ENCODE assay signal across 1 cellular context in the genomic region with DNA sequence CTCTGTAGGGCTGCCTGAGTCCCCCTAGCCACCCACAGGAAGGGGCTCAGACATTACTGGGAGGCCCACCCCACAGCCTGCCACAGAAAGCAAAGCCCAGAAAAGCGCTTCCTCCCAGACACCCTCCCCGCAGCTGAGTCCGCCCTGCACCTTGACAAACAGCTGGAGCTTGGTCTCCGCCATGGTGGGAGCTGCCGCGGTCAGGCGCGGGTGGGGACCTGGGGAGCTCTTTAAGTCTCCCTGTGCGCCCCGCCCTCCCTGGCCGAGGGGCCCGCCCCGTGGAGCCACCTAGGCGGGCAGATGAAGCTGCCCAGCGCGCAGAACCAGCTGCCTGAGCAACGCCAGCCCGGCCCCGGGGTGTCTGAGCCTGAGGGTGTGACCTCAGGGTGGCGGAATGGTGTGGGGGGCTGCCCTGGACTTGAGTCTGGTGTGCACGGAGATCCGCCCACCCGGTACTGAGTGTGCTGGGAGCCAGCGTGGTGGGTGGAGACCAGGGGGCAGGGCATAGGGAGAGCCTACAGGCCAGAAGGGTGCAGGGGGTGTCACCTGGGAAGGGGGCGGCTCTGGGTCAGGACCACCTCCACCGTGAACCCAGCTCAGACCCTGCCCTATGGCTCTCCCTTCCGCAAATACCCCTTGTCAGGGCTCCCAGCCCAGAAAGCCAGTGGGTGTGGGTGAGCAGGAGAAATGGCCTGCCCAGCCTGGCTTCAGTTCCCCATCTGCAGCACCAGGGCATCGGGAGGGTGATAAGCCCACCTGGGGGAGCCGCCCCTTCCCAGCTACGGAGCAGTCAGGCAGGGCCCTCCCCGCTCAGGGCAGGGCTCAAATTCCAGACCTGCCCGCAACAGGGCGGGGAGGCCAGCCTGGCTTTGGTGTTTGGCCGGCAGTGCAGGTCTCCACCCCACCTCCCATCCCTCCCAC.
TF ChIP-seq lines count a peak whose summit lies in the region.

A gene with protein sequence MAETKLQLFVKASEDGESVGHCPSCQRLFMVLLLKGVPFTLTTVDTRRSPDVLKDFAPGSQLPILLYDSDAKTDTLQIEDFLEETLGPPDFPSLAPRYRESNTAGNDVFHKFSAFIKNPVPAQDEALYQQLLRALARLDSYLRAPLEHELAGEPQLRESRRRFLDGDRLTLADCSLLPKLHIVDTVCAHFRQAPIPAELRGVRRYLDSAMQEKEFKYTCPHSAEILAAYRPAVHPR (minus strand): TSS at position 208 of the 921 bp plus-strand sequence. CDS start 25 bp downstream, at position 183.

TF ChIP-seq in WTC11, 78 proteins besides CTCF, POLR2A, EP300 and RAD21 (continued from another document):
- no peak for TF ChIP-seq AFF4 (CRISPR knock-in tag; IDR thresholded peaks at IDR 0.05; ENCODE audit: borderline replicate concordance)
- TF ChIP-seq JAZF1 (CRISPR knock-in tag; IDR thresholded peaks at IDR 0.05), result no peak
- TF ChIP-seq RELA (CRISPR knock-in tag; IDR thresholded peaks at IDR 0.05; ENCODE audit: borderline replicate concordance), result no peak; the same call in 1 of the 2 replicates
- no peak for TF ChIP-seq MXD4 (CRISPR knock-in tag; IDR thresholded peaks at IDR 0.05; ENCODE audit: borderline replicate concordance)
- TF ChIP-seq NFATC4 (CRISPR knock-in tag; IDR thresholded peaks at IDR 0.05), result no peak
- TF ChIP-seq, protein P1, sequence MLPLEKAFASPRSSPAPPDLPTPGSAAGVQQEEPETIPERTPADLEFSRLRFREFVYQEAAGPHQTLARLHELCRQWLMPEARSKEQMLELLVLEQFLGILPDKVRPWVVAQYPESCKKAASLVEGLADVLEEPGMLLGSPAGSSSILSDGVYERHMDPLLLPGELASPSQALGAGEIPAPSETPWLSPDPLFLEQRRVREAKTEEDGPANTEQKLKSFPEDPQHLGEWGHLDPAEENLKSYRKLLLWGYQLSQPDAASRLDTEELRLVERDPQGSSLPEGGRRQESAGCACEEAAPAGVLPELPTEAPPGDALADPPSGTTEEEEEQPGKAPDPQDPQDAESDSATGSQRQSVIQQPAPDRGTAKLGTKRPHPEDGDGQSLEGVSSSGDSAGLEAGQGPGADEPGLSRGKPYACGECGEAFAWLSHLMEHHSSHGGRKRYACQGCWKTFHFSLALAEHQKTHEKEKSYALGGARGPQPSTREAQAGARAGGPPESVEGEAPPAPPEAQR (CRISPR knock-in tag; IDR thresholded peaks at IDR 0.05), result no peak
- no peak for TF ChIP-seq TCF7 (CRISPR knock-in tag; IDR thresholded peaks at IDR 0.05; ENCODE audit: low read depth)
- no peak for TF ChIP-seq TEAD1 (CRISPR knock-in tag; IDR thresholded peaks at IDR 0.05)
- TF ChIP-seq ZNF138 (CRISPR knock-in tag; conservative IDR thresholded peaks at IDR 0.05), result no peak
- no peak for TF ChIP-seq USF1 (CRISPR knock-in tag; IDR thresholded peaks at IDR 0.05)
- TF ChIP-seq, protein P2, sequence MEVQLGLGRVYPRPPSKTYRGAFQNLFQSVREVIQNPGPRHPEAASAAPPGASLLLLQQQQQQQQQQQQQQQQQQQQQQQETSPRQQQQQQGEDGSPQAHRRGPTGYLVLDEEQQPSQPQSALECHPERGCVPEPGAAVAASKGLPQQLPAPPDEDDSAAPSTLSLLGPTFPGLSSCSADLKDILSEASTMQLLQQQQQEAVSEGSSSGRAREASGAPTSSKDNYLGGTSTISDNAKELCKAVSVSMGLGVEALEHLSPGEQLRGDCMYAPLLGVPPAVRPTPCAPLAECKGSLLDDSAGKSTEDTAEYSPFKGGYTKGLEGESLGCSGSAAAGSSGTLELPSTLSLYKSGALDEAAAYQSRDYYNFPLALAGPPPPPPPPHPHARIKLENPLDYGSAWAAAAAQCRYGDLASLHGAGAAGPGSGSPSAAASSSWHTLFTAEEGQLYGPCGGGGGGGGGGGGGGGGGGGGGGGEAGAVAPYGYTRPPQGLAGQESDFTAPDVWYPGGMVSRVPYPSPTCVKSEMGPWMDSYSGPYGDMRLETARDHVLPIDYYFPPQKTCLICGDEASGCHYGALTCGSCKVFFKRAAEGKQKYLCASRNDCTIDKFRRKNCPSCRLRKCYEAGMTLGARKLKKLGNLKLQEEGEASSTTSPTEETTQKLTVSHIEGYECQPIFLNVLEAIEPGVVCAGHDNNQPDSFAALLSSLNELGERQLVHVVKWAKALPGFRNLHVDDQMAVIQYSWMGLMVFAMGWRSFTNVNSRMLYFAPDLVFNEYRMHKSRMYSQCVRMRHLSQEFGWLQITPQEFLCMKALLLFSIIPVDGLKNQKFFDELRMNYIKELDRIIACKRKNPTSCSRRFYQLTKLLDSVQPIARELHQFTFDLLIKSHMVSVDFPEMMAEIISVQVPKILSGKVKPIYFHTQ (CRISPR knock-in tag; IDR thresholded peaks at IDR 0.05), result no peak
- TF ChIP-seq ATF3 (CRISPR knock-in tag; conservative IDR thresholded peaks at IDR 0.05), result no peak
